ENCODE assay signal across 20 cellular contexts in genomic region chr22:46022881-46023512, GRCh38. TPM values are rescaled to one million over a fixed set of nuclear protein-coding genes. Genes with fewer than 3 reads are reported as not detected.
DNase-seq lines count a peak whose midpoint lies in the region; ATAC-seq and TF ChIP-seq lines count a peak whose summit lies in the region.
"Had no signal": no experiment of that assay in that cellular context is flagged by ENCODE, and none has a peak within 500 bp of the region (broad histone marks: within the 10 kb centered on the region; RNA-seq: fewer than 3 reads in every experiment).

No MANE protein-coding gene starts in this region.

- H3K4me1 Mint-ChIP-seq in stimulated activated naive CD8-positive, alpha-beta T cell treated with anti-CD3 and anti-CD28 coated beads, Interleukin-15, Interleukin-2, amounts not matched to agents 100 ng/mL and 50 ng/mL, for 24 hours (ENCODE audit: low read depth), result no peaks in the 10 kb centered on the region
- peaks cover 5% of the 10 kb centered on the region for H3K4me1 Mint-ChIP-seq in activated naive CD8-positive, alpha-beta T cell treated with anti-CD3 and anti-CD28 coated beads for 36 hours
- H3K4me1 Mint-ChIP-seq in activated CD8-positive, alpha-beta T cell treated with anti-CD3 and anti-CD28 coated beads for 36 hours (ENCODE audit: low read depth), result peaks cover 5% of the 10 kb centered on the region

- peaks cover 20% of the 10 kb centered on the region for H3K27me3 Mint-ChIP-seq in stimulated activated naive CD8-positive, alpha-beta T cell treated with anti-CD3 and anti-CD28 coated beads, Interleukin-15, Interleukin-2, amounts not matched to agents 100 ng/mL and 50 ng/mL, for 24 hours
- H3K27me3 Mint-ChIP-seq in activated naive CD8-positive, alpha-beta T cell treated with anti-CD3 and anti-CD28 coated beads for 36 hours, result peaks cover 32% of the 10 kb centered on the region
- peaks cover 23% of the 10 kb centered on the region for H3K27me3 Mint-ChIP-seq in activated CD8-positive, alpha-beta T cell treated with anti-CD3 and anti-CD28 coated beads for 36 hours

- DNase-seq in stimulated activated naive CD8-positive, alpha-beta T cell treated with anti-CD3 and anti-CD28 coated beads, Interleukin-15, Interleukin-2, amounts not matched to agents 100 U/mL and 50 U/mL, for 24 hours, result no peak
- DNase-seq in right lobe of liver, result peak in 2 of 3 donors; percentile 1 to 7
- DNase-seq in posterior vena cava (ENCODE audit: low spot score), result peak; percentile 15
- peak in 1 of 2 donors; percentile 14 for DNase-seq in uterus
- no peak for DNase-seq in activated naive CD8-positive, alpha-beta T cell treated with anti-CD3 and anti-CD28 coated beads for 36 hours
- no peak for DNase-seq in activated CD8-positive, alpha-beta T cell treated with anti-CD3 and anti-CD28 coated beads for 36 hours
- DNase-seq: BE2C; CD4-positive, CD25-positive, alpha-beta regulatory T cell; DMS153; GDM1; HCEC 1CT; KG1; NCI-H1417 treated with DMSO at 0.1 percent for 48 hours; NCI-H1930; NCI-H345; NCI-H526; SJCRH30 had no signal

- no peak overlapping the region for H3K4me3 Mint-ChIP-seq in stimulated activated naive CD8-positive, alpha-beta T cell treated with anti-CD3 and anti-CD28 coated beads, Interleukin-15, Interleukin-2, amounts not matched to agents 100 ng/mL and 50 ng/mL, for 24 hours
- H3K4me3 Mint-ChIP-seq in activated naive CD8-positive, alpha-beta T cell treated with anti-CD3 and anti-CD28 coated beads for 36 hours, result no peak overlapping the region
- no peak overlapping the region for H3K4me3 Mint-ChIP-seq in activated CD8-positive, alpha-beta T cell treated with anti-CD3 and anti-CD28 coated beads for 36 hours
- H3K4me3 Mint-ChIP-seq: CD4-positive, CD25-positive, alpha-beta regulatory T cell had no signal

- no peak overlapping the region for H3K4me3 ChIP-seq in right lobe of liver
- H3K4me3 ChIP-seq in uterus, result no peak overlapping the region
- H3K4me3 ChIP-seq: GM23248, SJCRH30 had no signal

- H3K4me1 ChIP-seq in right lobe of liver, result peaks cover 0 to 13% (median 0%) of the 10 kb centered on the region in 4 donors
- no peaks in the 10 kb centered on the region for H3K4me1 ChIP-seq in uterus
- H3K4me1 ChIP-seq: BE2C, SJCRH30 had no signal

- no peak overlapping the region for H3K27ac ChIP-seq in right lobe of liver
- peak overlapping the region; percentile 83 to 85 for H3K27ac ChIP-seq in uterus
- H3K27ac ChIP-seq: GM23248, SJCRH30 had no signal

- H3K36me3 ChIP-seq in right lobe of liver, result no peaks in the 10 kb centered on the region
- no peaks in the 10 kb centered on the region for H3K36me3 ChIP-seq in uterus
- H3K36me3 ChIP-seq: BE2C, SJCRH30 had no signal

- H3K36me3 Mint-ChIP-seq in stimulated activated naive CD8-positive, alpha-beta T cell treated with anti-CD3 and anti-CD28 coated beads, Interleukin-15, Interleukin-2, amounts not matched to agents 100 ng/mL and 50 ng/mL, for 24 hours (ENCODE audit: low read depth), result no peaks in the 10 kb centered on the region
- no peaks in the 10 kb centered on the region for H3K36me3 Mint-ChIP-seq in activated naive CD8-positive, alpha-beta T cell treated with anti-CD3 and anti-CD28 coated beads for 36 hours
- H3K36me3 Mint-ChIP-seq in activated CD8-positive, alpha-beta T cell treated with anti-CD3 and anti-CD28 coated beads for 36 hours (ENCODE audit: low read depth), result no peaks in the 10 kb centered on the region
- H3K36me3 Mint-ChIP-seq: CD4-positive, CD25-positive, alpha-beta regulatory T cell had no signal

- H3K27ac Mint-ChIP-seq in stimulated activated naive CD8-positive, alpha-beta T cell treated with anti-CD3 and anti-CD28 coated beads, Interleukin-15, Interleukin-2, amounts not matched to agents 100 ng/mL and 50 ng/mL, for 24 hours, result peak overlapping the region; percentile 32
- no peak overlapping the region for H3K27ac Mint-ChIP-seq in activated naive CD8-positive, alpha-beta T cell treated with anti-CD3 and anti-CD28 coated beads for 36 hours
- H3K27ac Mint-ChIP-seq in activated CD8-positive, alpha-beta T cell treated with anti-CD3 and anti-CD28 coated beads for 36 hours, result no peak overlapping the region
- H3K27ac Mint-ChIP-seq: CD4-positive, CD25-positive, alpha-beta regulatory T cell had no signal

- TF ChIP-seq POLR2A in right lobe of liver (IDR thresholded peaks at IDR 0.05) (no peak), uterus (IDR thresholded peaks at IDR 0.05) (no peak)

- H3K9me3 Mint-ChIP-seq in stimulated activated naive CD8-positive, alpha-beta T cell treated with anti-CD3 and anti-CD28 coated beads, Interleukin-15, Interleukin-2, amounts not matched to agents 100 ng/mL and 50 ng/mL, for 24 hours, result no peaks in the 10 kb centered on the region
- no peaks in the 10 kb centered on the region for H3K9me3 Mint-ChIP-seq in activated naive CD8-positive, alpha-beta T cell treated with anti-CD3 and anti-CD28 coated beads for 36 hours
- H3K9me3 Mint-ChIP-seq in activated CD8-positive, alpha-beta T cell treated with anti-CD3 and anti-CD28 coated beads for 36 hours, result no peaks in the 10 kb centered on the region
- H3K9me3 Mint-ChIP-seq: CD4-positive, CD25-positive, alpha-beta regulatory T cell had no signal

- TF ChIP-seq CTCF in right lobe of liver (IDR thresholded peaks at IDR 0.05), result no peak
- TF ChIP-seq CTCF in uterus (IDR thresholded peaks at IDR 0.05), result no peak
- TF ChIP-seq CTCF in activated CD8-positive, alpha-beta T cell treated with anti-CD3 and anti-CD28 coated beads for 36 hours (IDR thresholded peaks at IDR 0.05), result no peak

- H3K27me3 ChIP-seq in right lobe of liver, result no peaks in the 10 kb centered on the region
- H3K27me3 ChIP-seq in uterus, result no peaks in the 10 kb centered on the region
- H3K27me3 ChIP-seq: BE2C had no signal

- 49% methylated on average over 2 of the region's 10 CpGs for WGBS in right lobe of liver (ENCODE audit: insufficient coverage, low coverage, low lambda C conversion rate, missing lambda C conversion rate)

- no peaks in the 10 kb centered on the region for H3K9me3 ChIP-seq in right lobe of liver
- H3K9me3 ChIP-seq in uterus, result no peaks in the 10 kb centered on the region
- H3K9me3 ChIP-seq: BE2C, SJCRH30 had no signal

- POLR2A ChIA-PET in activated CD8-positive, alpha-beta T cell treated with anti-CD3 and anti-CD28 coated beads for 36 hours (lab: Charles Lee), result no interaction called here

- no peak for ATAC-seq in stimulated activated naive CD8-positive, alpha-beta T cell treated with anti-CD3 and anti-CD28 coated beads, Interleukin-15, Interleukin-2, amounts not matched to agents 100 U/mL and 50 U/mL, for 24 hours
- no peak for ATAC-seq in right lobe of liver
- ATAC-seq in GM21360 (IDR thresholded peaks at IDR 0.05; ENCODE audit: unreplicated experiment), result no peak
- no peak for ATAC-seq in activated CD8-positive, alpha-beta T cell treated with anti-CD3 and anti-CD28 coated beads for 36 hours

- intact Hi-C loops in right lobe of liver (cut with DNase I), result loop anchor here in 1 of 2 donors (10.0 kb wide), 1 partner anchor 72 kb away; no protein-coding TSS in a partner anchor
- intact Hi-C loops in posterior vena cava (cut with DNase I), result no loop called here
- intact Hi-C loops in uterus (cut with DNase I; ENCODE audit: low total_unique reads), result no loop called here
- intact Hi-C loops in activated CD8-positive, alpha-beta T cell treated with anti-CD3 and anti-CD28 coated beads for 36 hours (cut with micrococcal nuclease), result no loop called here

- CTCF ChIA-PET in activated CD8-positive, alpha-beta T cell treated with anti-CD3 and anti-CD28 coated beads for 36 hours (lab: Charles Lee), result interaction anchor here (1.5 to 2.2 kb wide), 3 partner anchors 8 to 50 kb away, joined by 3 to 9 read pairs (median 4); no protein-coding TSS in a partner anchor

RNA-seq across cellular contexts. Expression of gene WNT7B, which starts 46.0 kb away (rescaled TPM):
- under 1 TPM in 2 of 6 experiments, not detected in 4; 0.10 to 0.12 TPM for total RNA-seq in right lobe of liver
- not detected for total RNA-seq in posterior vena cava
- total RNA-seq in uterus, result under 1 TPM in 1 of 4 donors, not detected in 3; 0.41 TPM
- total RNA-seq in activated naive CD8-positive, alpha-beta T cell treated with anti-CD3 and anti-CD28 coated beads for 36 hours, result not detected
- not detected for total RNA-seq in activated CD8-positive, alpha-beta T cell treated with anti-CD3 and anti-CD28 coated beads for 36 hours
- total RNA-seq: CD4-positive, CD25-positive, alpha-beta regulatory T cell; GM23248; SJCRH30 had no signal

Comparison
In these comparisons a context has a peak if more than half of its experiments do, and no peak if none do; other contexts are left out.
1. DNase-seq: peak in right lobe of liver (2 of 3) and posterior vena cava (single experiment); none in stimulated activated naive CD8-positive, alpha-beta T cell treated with anti-CD3 and anti-CD28 coated beads, Interleukin-15, Interleukin-2, amounts not matched to agents 100 U/mL and 50 U/mL, for 24 hours (single experiment), activated naive CD8-positive, alpha-beta T cell treated with anti-CD3 and anti-CD28 coated beads for 36 hours (single experiment) and activated CD8-positive, alpha-beta T cell treated with anti-CD3 and anti-CD28 coated beads for 36 hours (single experiment).
2. H3K27ac ChIP-seq: peak in uterus (2 of 2); none in right lobe of liver (0 of 3).